In genomic region chr9:27142299-27142930, GRCh38 we compare ENCODE assay signal across 24 cellular contexts. TPM values are rescaled to one million over a fixed set of nuclear protein-coding genes. Genes with fewer than 3 reads are reported as not detected.
A peak's percentile ranks its signal among the peaks of the same experiment; 100 is the strongest.
DNase-seq lines count a peak whose midpoint lies in the region; ATAC-seq, FAIRE-seq and TF ChIP-seq lines count a peak whose summit lies in the region.
"Had no signal": no experiment of that assay in that cellular context is flagged by ENCODE, and none has a peak within 500 bp of the region (broad histone marks: within the 10 kb centered on the region; RNA-seq: fewer than 3 reads in every experiment).

No MANE protein-coding gene starts in this region.

- H3K27me3 ChIP-seq in astrocyte (ENCODE audit: insufficient read depth, low read length) (no peaks in the 10 kb centered on the region), smooth muscle cell (ENCODE audit: low read depth) (no peaks in the 10 kb centered on the region)
- H3K27me3 ChIP-seq: SJSA1 had no signal

- H3K36me3 ChIP-seq in astrocyte (ENCODE audit: insufficient read depth, low read length) (no peaks in the 10 kb centered on the region), smooth muscle cell (ENCODE audit: low read depth) (no peaks in the 10 kb centered on the region)
- H3K36me3 ChIP-seq: SJSA1 had no signal

- TF ChIP-seq CTCF in astrocyte (IDR thresholded peaks at IDR 0.05; ENCODE audit: insufficient read depth, low read depth, low read length) (no peak), endothelial cell (IDR thresholded peaks at IDR 0.05; ENCODE audit: unreplicated experiment) (no peak), smooth muscle cell (IDR thresholded peaks at IDR 0.05; ENCODE audit: borderline replicate concordance, insufficient read depth, poor library complexity, severe bottlenecking) (no peak)

- H3K36me3 Mint-ChIP-seq in astrocyte (ENCODE audit: low read depth, unreplicated experiment) (no peaks in the 10 kb centered on the region), endothelial cell (ENCODE audit: low read depth, unreplicated experiment) (peaks cover 38% of the 10 kb centered on the region)

- H3K9ac ChIP-seq in astrocyte (ENCODE audit: low read length), result no peak overlapping the region
- no peak overlapping the region for H3K9ac ChIP-seq in smooth muscle cell (ENCODE audit: low read depth)

- no peak overlapping the region for H2AFZ ChIP-seq in astrocyte (ENCODE audit: low read depth, low read length)
- H2AFZ ChIP-seq in smooth muscle cell (ENCODE audit: low read depth), result no peak overlapping the region

- in situ Hi-C loops in G401 (cut with HindIII; ENCODE audit: low sequenced_read_pairs), result no loop called here

- H4K20me1 ChIP-seq in astrocyte (ENCODE audit: insufficient read depth, low read length) (no peaks in the 10 kb centered on the region), smooth muscle cell (ENCODE audit: low read depth) (no peaks in the 10 kb centered on the region)

- no peak overlapping the region for H3K4me3 Mint-ChIP-seq in astrocyte (ENCODE audit: unreplicated experiment)
- peak overlapping the region; percentile 28 for H3K4me3 Mint-ChIP-seq in endothelial cell (ENCODE audit: unreplicated experiment)

- WGBS in smooth muscle cell (ENCODE audit: low lambda C conversion rate), result 78% methylated on average over 7 of the region's 7 CpGs

- H3K4me1 ChIP-seq in astrocyte (ENCODE audit: insufficient read depth, low read length), result no peaks in the 10 kb centered on the region
- peaks cover 6% of the 10 kb centered on the region for H3K4me1 ChIP-seq in smooth muscle cell (ENCODE audit: low read depth)
- H3K4me1 ChIP-seq: SJSA1 had no signal

- FAIRE-seq in astrocyte (lab: Jason Lieb, UNC), result peak; percentile 29
- FAIRE-seq: H54, HTR-8/SVneo had no signal

- peaks cover 6% of the 10 kb centered on the region for H3K9me3 Mint-ChIP-seq in astrocyte (ENCODE audit: unreplicated experiment)
- H3K9me3 Mint-ChIP-seq in endothelial cell (ENCODE audit: unreplicated experiment), result no peaks in the 10 kb centered on the region

- H3K27ac Mint-ChIP-seq in astrocyte (ENCODE audit: unreplicated experiment) (no peak overlapping the region), endothelial cell (ENCODE audit: unreplicated experiment) (peak overlapping the region; percentile 9)

- peaks cover 4% of the 10 kb centered on the region for H3F3A ChIP-seq in smooth muscle cell (ENCODE audit: low read depth)

- no peaks in the 10 kb centered on the region for H3K79me2 ChIP-seq in astrocyte (ENCODE audit: insufficient read depth, low read length)
- peaks cover 65% of the 10 kb centered on the region for H3K79me2 ChIP-seq in smooth muscle cell (ENCODE audit: low read depth)

- H3K27me3 Mint-ChIP-seq in astrocyte (ENCODE audit: low read depth, unreplicated experiment) (no peaks in the 10 kb centered on the region), endothelial cell (ENCODE audit: unreplicated experiment) (peaks cover 8% of the 10 kb centered on the region)

- ATAC-seq in GM19023 (IDR thresholded peaks at IDR 0.05; ENCODE audit: unreplicated experiment), result no peak

- H3K9me3 ChIP-seq in astrocyte (ENCODE audit: insufficient read depth, low read depth, low read length), result no peaks in the 10 kb centered on the region
- H3K9me3 ChIP-seq in smooth muscle cell (replicated peaks; ENCODE audit: low read depth), result no peaks in the 10 kb centered on the region
- H3K9me3 ChIP-seq: SJSA1 had no signal

- no peak overlapping the region for H3K4me2 ChIP-seq in astrocyte (ENCODE audit: low read length)
- H3K4me2 ChIP-seq in smooth muscle cell, result no peak overlapping the region

- peak; percentile 53 for DNase-seq in G401 (ENCODE audit: low spot score)
- DNase-seq in astrocyte (ENCODE audit: low read depth), result no peak
- no peak for DNase-seq in endothelial cell (ENCODE audit: low spot score)
- DNase-seq in smooth muscle cell (lab: John Stamatoyannopoulos, UW; ENCODE audit: unreplicated experiment), result no peak
- DNase-seq in cerebellar nuclear complex (lab: John Stamatoyannopoulos, UW), result no peak
- DNase-seq in epidermal melanocyte (ENCODE audit: insufficient read length, low spot score), result no peak
- DNase-seq: 8988T, Calu3, DMS79 treated with DMSO at 0.1 percent for 48 hours, KBM-7, NCI-H1092, NCI-H1417 treated with DMSO at 0.1 percent for 48 hours, NCI-H1694 treated with DMSO at 0.1 percent for 48 hours, NCI-H2081 treated with DMSO at 0.1 percent for 48 hours, NCI-H2171, NCI-H446, NCI-H524 treated with DMSO at 0.1 percent for 48 hours, NCI-H774, Right ventricle myocardium superior, RPMI8226 had no signal

- no peak overlapping the region for H3K4me3 ChIP-seq in astrocyte (ENCODE audit: insufficient read depth, low read depth, low read length)
- no peak overlapping the region for H3K4me3 ChIP-seq in smooth muscle cell
- H3K4me3 ChIP-seq: SJSA1 had no signal

- no peak overlapping the region for H3K27ac ChIP-seq in astrocyte (ENCODE audit: low read depth, low read length)
- peak overlapping the region; percentile 86 for H3K27ac ChIP-seq in smooth muscle cell (ENCODE audit: low read depth)
- H3K27ac ChIP-seq: SJSA1 had no signal

- H3K4me1 Mint-ChIP-seq in astrocyte (ENCODE audit: low read depth, unreplicated experiment) (no peaks in the 10 kb centered on the region), endothelial cell (ENCODE audit: unreplicated experiment) (peaks cover 65% of the 10 kb centered on the region)

RNA-seq across cellular contexts. Expression of gene TEK, which starts 33.4 kb away (rescaled TPM):
- total RNA-seq in G401 (2014; rRNA removed; shearing (Covaris generic)), result not detected in 2 replicates
- total RNA-seq in astrocyte (1.8 and 2.3 TPM in 2 replicates), endothelial cell (ENCODE audit: unreplicated experiment) (448 TPM), smooth muscle cell (58.9 and 81.2 TPM in 2 replicates)
- polyA plus RNA-seq in smooth muscle cell, result 23.6 and 36.0 TPM in 2 replicates
- total RNA-seq: Calu3 had no signal

Comparison
In these comparisons a context has a peak if more than half of its experiments do, and no peak if none do; other contexts are left out.
1. RNA of gene TEK, which starts 33.4 kb away (total RNA-seq): 448 TPM in endothelial cell (single experiment) and 58.9 to 81.2 TPM in smooth muscle cell; 1.8 to 2.3 TPM in astrocyte and not detected in G401; every median in the first group is over 10 times any median in the second.